8 cellular contexts compared by ENCODE assay signal in genomic region chr3:146544013-146544928, GRCh38. TPM values are rescaled to one million over a fixed set of nuclear protein-coding genes. Genes with fewer than 3 reads are reported as not detected.
DNase-seq lines count a peak whose midpoint lies in the region; FAIRE-seq and TF ChIP-seq lines count a peak whose summit lies in the region.

PLSCR1 (minus strand) TSS chr3:146544607; CDS start chr3:146536552, 8,055 bp downstream.

- H3K27ac ChIP-seq in SJSA1 (peak within 1 kb of the TSS; percentile 86), neural progenitor cell (no peak within 1 kb of the TSS), stomach smooth muscle (ENCODE audit: low read length) (peak within 1 kb of the TSS; percentile 85)

- H3K4me1 Mint-ChIP-seq in neural progenitor cell, result peaks cover 11% of the 10 kb centered on the region

- FAIRE-seq in H54 (lab: Jason Lieb, UNC), result peak; percentile 97

- peak within 1 kb of the TSS; percentile 77 for H3K4me2 ChIP-seq in neural progenitor cell

- H3K79me2 ChIP-seq in neural progenitor cell (ENCODE audit: low read depth), result peaks cover 7% of the 10 kb centered on the region

- H3K36me3 Mint-ChIP-seq in neural progenitor cell, result peaks cover 5% of the 10 kb centered on the region

- H3K4me1 ChIP-seq in SJSA1 (replicated peaks), result peaks cover 9% of the 10 kb centered on the region
- no peaks in the 10 kb centered on the region for H3K4me1 ChIP-seq in neural progenitor cell
- peaks cover 3% of the 10 kb centered on the region for H3K4me1 ChIP-seq in stomach smooth muscle (ENCODE audit: control insufficient read depth, insufficient read depth, low read length)

- no peaks in the 10 kb centered on the region for H3K27me3 Mint-ChIP-seq in neural progenitor cell (ENCODE audit: insufficient read depth, low read depth)

- H3K36me3 ChIP-seq in SJSA1 (peaks cover 10% of the 10 kb centered on the region; the same call in 1 of the 2 replicates), neural progenitor cell (no peaks in the 10 kb centered on the region), stomach smooth muscle (ENCODE audit: control insufficient read depth in 2 of 2, insufficient read depth in 2 of 2, low read length in 2 of 2) (no peaks in the 10 kb centered on the region)

- H3K9ac ChIP-seq in neural progenitor cell (no peak within 1 kb of the TSS), stomach smooth muscle (ENCODE audit: low read length in 2 of 2) (peak within 1 kb of the TSS; percentile 90 to 92)

- TF ChIP-seq CTCF in neural progenitor cell (IDR thresholded peaks at IDR 0.05), result no peak

- H2AFZ ChIP-seq in neural progenitor cell (replicated peaks), result peak within 1 kb of the TSS; percentile 94

- peak within 1 kb of the TSS; percentile 60 for H3K27ac Mint-ChIP-seq in neural progenitor cell

- TF ChIP-seq POLR2A in H54 (IDR thresholded peaks at IDR 0.05; ENCODE audit: low read depth, low read length), result peak; percentile 53

- no peaks in the 10 kb centered on the region for H3K9me3 ChIP-seq in SJSA1 (replicated peaks)
- H3K9me3 ChIP-seq in neural progenitor cell (ENCODE audit: low read depth), result no peaks in the 10 kb centered on the region
- H3K9me3 ChIP-seq in stomach smooth muscle (ENCODE audit: control insufficient read depth in 2 of 2, low read length in 2 of 2), result no peaks in the 10 kb centered on the region

- peak within 1 kb of the TSS; percentile 62 for H3K4me3 ChIP-seq in SJSA1
- peak within 1 kb of the TSS; percentile 60 for H3K4me3 ChIP-seq in neural progenitor cell
- H3K4me3 ChIP-seq in stomach smooth muscle (ENCODE audit: low read length in 2 of 2), result peak within 1 kb of the TSS; percentile 79 to 86

- no peaks in the 10 kb centered on the region for H3K27me3 ChIP-seq in SJSA1 (replicated peaks)
- peaks cover 3% of the 10 kb centered on the region for H3K27me3 ChIP-seq in neural progenitor cell
- H3K27me3 ChIP-seq in stomach smooth muscle (ENCODE audit: control insufficient read depth in 1 of 2, insufficient read depth in 2 of 2, low read length in 2 of 2), result no peaks in the 10 kb centered on the region

- peaks cover under 1% of the 10 kb centered on the region for H3K9me3 Mint-ChIP-seq in neural progenitor cell

- DNase-seq in GDM1 (lab: John Stamatoyannopoulos, UW) (peak; percentile 97), H54 (ENCODE audit: insufficient read length, low spot score) (peak; percentile 82), LoVo (ENCODE audit: low spot score) (peak; percentile 93), SJSA1 (ENCODE audit: low read depth in 1 of 2, low spot score in 2 of 2) (peak; percentile 90 to 95), foreskin melanocyte (peak; percentile 94), neural progenitor cell (ENCODE audit: low spot score) (peak; percentile 77)
- DNase-seq in activated naive CD4-positive, alpha-beta T cell (lab: John Stamatoyannopoulos, UW), result peak; percentile 32 to 71 (median 40)

- H3K4me3 Mint-ChIP-seq in neural progenitor cell, result peak within 1 kb of the TSS; percentile 91

- H4K20me1 ChIP-seq in neural progenitor cell (ENCODE audit: low read depth), result no peaks in the 10 kb centered on the region

- no peaks in the 10 kb centered on the region for H3F3A ChIP-seq in neural progenitor cell (ENCODE audit: low read depth)

RNA-seq across cellular contexts. Expression of gene PLSCR1, which starts in this region (rescaled TPM):
- total RNA-seq in SJSA1 (2014; rRNA removed; shearing (Covaris generic)), result 64.4 and 90.4 TPM in 2 replicates
- total RNA-seq in neural progenitor cell (ENCODE audit: low replicate concordance), result 16.8 and 23.9 TPM in 2 replicates

Comparison
In these comparisons a context has a peak if more than half of its experiments do, and no peak if none do; other contexts are left out.
1. DNase-seq: peak in every context shown above with its lines; median percentile 97 in GDM1; 94 in foreskin melanocyte; 93 in LoVo; 92 in SJSA1; 82 in H54; 77 in neural progenitor cell; 40 in activated naive CD4-positive, alpha-beta T cell.